In genomic region chr7:18756378-18757050, GRCh38 we compare ENCODE assay signal across 25 cellular contexts.
"Had no signal": no experiment of that assay in that cellular context is flagged by ENCODE, and none has a peak within 500 bp of the region (broad histone marks: within the 10 kb centered on the region; RNA-seq: fewer than 3 reads in every experiment).

No MANE protein-coding gene starts in this region.

- DNase-seq: dermis blood vessel endothelial cell; effector memory CD4-positive, alpha-beta T cell; foreskin melanocyte; glutamatergic neuron; heart right ventricle; hippocampal formation; left cardiac atrium; left lung; mesenchymal stem cell; midbrain; naive thymus-derived CD4-positive, alpha-beta T cell; right lobe of liver; stimulated activated CD4-positive, alpha-beta T cell treated with anti-CD3 and anti-CD28 coated beads, Interleukin-2, amount 100 ng/mL, for 24 hours; stimulated activated CD4-positive, alpha-beta T cell treated with anti-CD3 and anti-CD28 coated beads, Interleukin-4, amount 100 ng/mL, for 24 hours; stimulated activated naive CD4-positive, alpha-beta T cell treated with Interleukin-2 at 50 U/mL for 16 hours; stomach; thyroid gland; trophoblast cell had no signal

- H3K36me3 ChIP-seq: esophagus muscularis mucosa, heart right ventricle, left lung, neural progenitor cell, right lobe of liver, stomach, thyroid gland, vagina had no signal

- H3K9me3 ChIP-seq: esophagus muscularis mucosa, heart right ventricle, left lung, right lobe of liver, stomach, thyroid gland, vagina had no signal

- H3K27ac ChIP-seq: esophagus muscularis mucosa, heart right ventricle, left lung, neural progenitor cell, parathyroid adenoma, right lobe of liver, stomach, thyroid gland, vagina had no signal

- ATAC-seq: heart right ventricle; left cardiac atrium; left lung; naive thymus-derived CD4-positive, alpha-beta T cell; right lobe of liver; stimulated activated effector memory CD8-positive, alpha-beta T cell treated with anti-CD3 and anti-CD28 coated beads, Interleukin-12 subunit alpha, Interleukin-12 subunit beta, amount 100 ng/mL, for 72 hours had no signal

- H3K27me3 ChIP-seq: esophagus muscularis mucosa, heart right ventricle, left lung, neural progenitor cell, right lobe of liver, stomach, thyroid gland, vagina had no signal

- H3K4me3 ChIP-seq: esophagus muscularis mucosa, heart right ventricle, left lung, neural progenitor cell, right lobe of liver, stomach, thyroid gland, vagina had no signal

- H3K4me1 ChIP-seq: heart right ventricle, left lung, neural progenitor cell, parathyroid adenoma, right lobe of liver, thyroid gland had no signal

- FAIRE-seq: endothelial cell of umbilical vein, islet of Langerhans had no signal
